ENCODE assay signal across 2 cellular contexts in genomic region chr7:29480934-29481625, GRCh38.
TF ChIP-seq lines count a peak whose summit lies in the region.

No MANE protein-coding gene starts in this region.

TF ChIP-seq in liver, 16 proteins besides CTCF, POLR2A, EP300 and RAD21 (continued from another document):
- no peak for TF ChIP-seq HNF4G (IDR thresholded peaks at IDR 0.05)
- no peak for TF ChIP-seq GABPA (IDR thresholded peaks at IDR 0.05 in 1 of 2, conservative IDR thresholded peaks at IDR 0.05 in 1 of 2)
- TF ChIP-seq YY1 (IDR thresholded peaks at IDR 0.05): no peak
- no peak for TF ChIP-seq NR2F2 (IDR thresholded peaks at IDR 0.05)
- TF ChIP-seq TAF1 (conservative IDR thresholded peaks at IDR 0.05): no peak
- no peak for TF ChIP-seq HNF4A (conservative IDR thresholded peaks at IDR 0.05)
- no peak for TF ChIP-seq RXRA (IDR thresholded peaks at IDR 0.05)
- TF ChIP-seq REST (IDR thresholded peaks at IDR 0.05): no peak
- TF ChIP-seq EGR1 (IDR thresholded peaks at IDR 0.05; ENCODE audit: low read depth in 2 of 2): no peak
- no peak for TF ChIP-seq MAX (IDR thresholded peaks at IDR 0.05)
- no peak for TF ChIP-seq SP1 (IDR thresholded peaks at IDR 0.05)
- TF ChIP-seq JUND (IDR thresholded peaks at IDR 0.05): no peak
- no peak for TF ChIP-seq FOXA1 (IDR thresholded peaks at IDR 0.05)
- no peak for TF ChIP-seq ZBTB33 (IDR thresholded peaks at IDR 0.05)
- no peak for TF ChIP-seq FOXA2 (IDR thresholded peaks at IDR 0.05)

TF ChIP-seq in HepG2, 621 proteins besides CTCF, POLR2A, EP300 and RAD21:
- no peak for TF ChIP-seq ZBTB46 (CRISPR knock-in tag; IDR thresholded peaks at IDR 0.05; ENCODE audit: borderline replicate concordance)
- TF ChIP-seq GPBP1L1 (CRISPR knock-in tag; IDR thresholded peaks at IDR 0.05): no peak
- TF ChIP-seq ZNF670 (CRISPR knock-in tag; IDR thresholded peaks at IDR 0.05; ENCODE audit: borderline replicate concordance): no peak
- TF ChIP-seq HMG20A (CRISPR knock-in tag; IDR thresholded peaks at IDR 0.05; ENCODE audit: borderline replicate concordance): no peak
- no peak for TF ChIP-seq SRSF1 (optimal IDR thresholded peaks at IDR 0.05; ENCODE audit: low read depth, low read length)
TF ChIP-seq in HepG2: peak in this region for 0.
